ENCODE assay signal across 8 cellular contexts in genomic region chrX:47129879-47130358, GRCh38. TPM values are rescaled to one million over a fixed set of nuclear protein-coding genes. Genes with fewer than 3 reads are reported as not detected.
DNase-seq lines count a peak whose midpoint lies in the region; ATAC-seq and TF ChIP-seq lines count a peak whose summit lies in the region.

No MANE protein-coding gene starts in this region.

- POLR2A ChIA-PET in WTC11 (lab: Charles Lee): interaction anchor here (0.6 to 1.7 kb wide), 3 partner anchors 15 to 232 kb away, joined by 3 to 5 read pairs (median 3); partner anchors contain the start of genes NDUFB11 and RBM10

- peak overlapping the region; percentile 92 for H2AFZ ChIP-seq in hepatocyte

- TF ChIP-seq CTCF in WTC11 (IDR thresholded peaks at IDR 0.05) (no peak), hepatocyte (IDR thresholded peaks at IDR 0.05; ENCODE audit: poor library complexity) (no peak)

- CTCF ChIA-PET in WTC11 (lab: Charles Lee): interaction anchor here (0.7 to 1.0 kb wide), 2 partner anchors 15 to 21 kb away, joined by 5 to 6 read pairs; partner anchors contain the start of genes NDUFB11 and RBM10

- peaks cover 5% of the 10 kb centered on the region for H3K79me2 ChIP-seq in hepatocyte

- peak overlapping the region; percentile 97 for H3K4me3 Mint-ChIP-seq in WTC11
- H3K4me3 Mint-ChIP-seq in stimulated activated effector memory CD8-positive, alpha-beta T cell treated with anti-CD3 and anti-CD28 coated beads, Interleukin-12 subunit alpha, Interleukin-12 subunit beta, amount 100 ng/mL, for 72 hours: peak overlapping the region; percentile 84

- H3K36me3 Mint-ChIP-seq in WTC11: no peaks in the 10 kb centered on the region
- no peaks in the 10 kb centered on the region for H3K36me3 Mint-ChIP-seq in stimulated activated effector memory CD8-positive, alpha-beta T cell treated with anti-CD3 and anti-CD28 coated beads, Interleukin-12 subunit alpha, Interleukin-12 subunit beta, amount 100 ng/mL, for 72 hours

- H3K4me1 Mint-ChIP-seq in WTC11: no peaks in the 10 kb centered on the region
- H3K4me1 Mint-ChIP-seq in stimulated activated effector memory CD8-positive, alpha-beta T cell treated with anti-CD3 and anti-CD28 coated beads, Interleukin-12 subunit alpha, Interleukin-12 subunit beta, amount 100 ng/mL, for 72 hours: no peaks in the 10 kb centered on the region

- H3K4me2 ChIP-seq in hepatocyte: peak overlapping the region; percentile 77

- no peaks in the 10 kb centered on the region for H3K27me3 ChIP-seq in hepatocyte

- no peaks in the 10 kb centered on the region for H3K27me3 Mint-ChIP-seq in WTC11 (ENCODE audit: low read depth)

- no peaks in the 10 kb centered on the region for H3K36me3 ChIP-seq in hepatocyte (replicated peaks; ENCODE audit: insufficient read depth, low read depth)

- ATAC-seq in WTC11 (no peak), GM21390 (IDR thresholded peaks at IDR 0.05; ENCODE audit: unreplicated experiment) (no peak), GM21529 (IDR thresholded peaks at IDR 0.05; ENCODE audit: unreplicated experiment) (no peak)
- no peak for ATAC-seq in stimulated activated effector memory CD8-positive, alpha-beta T cell treated with anti-CD3 and anti-CD28 coated beads, Interleukin-12 subunit alpha, Interleukin-12 subunit beta, amount 100 ng/mL, for 72 hours

- peak overlapping the region; percentile 79 for H3K4me3 ChIP-seq in hepatocyte

- H3K27ac Mint-ChIP-seq in WTC11: no peak overlapping the region
- H3K27ac Mint-ChIP-seq in stimulated activated effector memory CD8-positive, alpha-beta T cell treated with anti-CD3 and anti-CD28 coated beads, Interleukin-12 subunit alpha, Interleukin-12 subunit beta, amount 100 ng/mL, for 72 hours: peak overlapping the region; percentile 91

- no peaks in the 10 kb centered on the region for H4K20me1 ChIP-seq in hepatocyte (ENCODE audit: insufficient read depth, poor library complexity, severe bottlenecking)

- H3K27ac ChIP-seq in hepatocyte: peak overlapping the region; percentile 92

- no peaks in the 10 kb centered on the region for H3K9me3 ChIP-seq in hepatocyte (ENCODE audit: low read depth)

- no peaks in the 10 kb centered on the region for H3K9me3 Mint-ChIP-seq in WTC11
- H3K9me3 Mint-ChIP-seq in stimulated activated effector memory CD8-positive, alpha-beta T cell treated with anti-CD3 and anti-CD28 coated beads, Interleukin-12 subunit alpha, Interleukin-12 subunit beta, amount 100 ng/mL, for 72 hours: no peaks in the 10 kb centered on the region

- H3K4me1 ChIP-seq in hepatocyte (ENCODE audit: insufficient read depth): no peaks in the 10 kb centered on the region

- peak; percentile 44 for DNase-seq in NCI-H1092 treated with DMSO at 0.1 percent for 48 hours (lab: John Stamatoyannopoulos, UW)
- no peak for DNase-seq in NCI-H1092 (lab: John Stamatoyannopoulos, UW)
- DNase-seq in WTC11 (ENCODE audit: low spot score): no peak
- no peak for DNase-seq in hepatocyte (ENCODE audit: low spot score)
- no peak for DNase-seq in stimulated activated effector memory CD8-positive, alpha-beta T cell treated with anti-CD3 and anti-CD28 coated beads, Interleukin-12 subunit alpha, Interleukin-12 subunit beta, amount 100 ng/mL, for 72 hours (ENCODE audit: low spot score in 2 of 2)
- DNase-seq in NOMO-1 treated with dmso at 0.1 percent for 144 hours (lab: John Stamatoyannopoulos, UW; ENCODE audit: unreplicated experiment): no peak

- 52% methylated on average over 11 of the region's 11 CpGs for WGBS in hepatocyte (ENCODE audit: low lambda C conversion rate, missing lambda C conversion rate)

- H3K9me2 ChIP-seq in hepatocyte (replicated peaks; ENCODE audit: insufficient read depth): no peaks in the 10 kb centered on the region

TF ChIP-seq in WTC11, 78 proteins besides CTCF, POLR2A, EP300 and RAD21:
- TF ChIP-seq ZNF671 (CRISPR knock-in tag; IDR thresholded peaks at IDR 0.05) (no peak), ERG (CRISPR knock-in tag; IDR thresholded peaks at IDR 0.05) (no peak)

RNA-seq across cellular contexts. Expression of gene NDUFB11, which starts 14.6 kb away (rescaled TPM):
- 105 to 110 TPM (median 106 TPM) in 3 replicates for total RNA-seq in WTC11 (2021)
- total RNA-seq in hepatocyte: 64.3 and 65.4 TPM in 2 replicates
- polyA plus RNA-seq in hepatocyte: 146 and 168 TPM in 2 replicates

RNA-seq across cellular contexts. Expression of gene RBM10, which starts 15.1 kb away (rescaled TPM):
- total RNA-seq in WTC11 (2021) (65.6 to 66.1 TPM (median 65.8 TPM) in 3 replicates), hepatocyte (21.7 and 26.4 TPM in 2 replicates)
- 29.2 and 35.9 TPM in 2 replicates for polyA plus RNA-seq in hepatocyte

RNA-seq across cellular contexts. Expression of gene RGN, which starts 51.7 kb away (rescaled TPM):
- 1.6 to 2.7 TPM (median 1.6 TPM) in 3 replicates for total RNA-seq in WTC11 (2021)
- 105 and 108 TPM in 2 replicates for total RNA-seq in hepatocyte
- polyA plus RNA-seq in hepatocyte: 82.7 and 111 TPM in 2 replicates

Comparison
In these comparisons a context has a peak if more than half of its experiments do, and no peak if none do; other contexts are left out.
1. RNA of gene RGN, which starts 51.7 kb away (total RNA-seq): 105 to 108 TPM in hepatocyte; 1.6 to 2.7 TPM in WTC11; every median in the first group is over 10 times any median in the second.